Comparison of ENCODE assay signal across 36 cellular contexts in the genomic region with DNA sequence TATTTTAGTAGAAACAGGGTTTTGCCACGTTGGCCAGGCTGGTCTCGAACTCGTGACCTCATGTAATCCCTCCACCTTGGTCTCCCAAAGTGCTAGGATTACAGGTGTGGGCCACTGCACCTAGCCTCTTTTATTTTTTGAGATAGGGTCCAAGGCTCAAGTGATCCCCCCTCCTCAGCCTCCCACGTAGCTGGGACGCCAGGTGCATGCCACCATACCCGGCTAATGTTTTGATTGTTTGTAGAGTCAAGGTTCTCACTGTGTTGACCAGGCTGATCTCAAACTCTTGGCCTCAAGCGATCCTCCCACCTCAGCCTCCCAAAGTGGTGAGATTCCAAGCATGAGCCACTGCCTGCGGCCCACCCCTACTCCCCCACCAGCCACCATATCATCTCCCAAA. TPM values are rescaled to one million over a fixed set of nuclear protein-coding genes. Genes with fewer than 3 reads are reported as not detected.
A peak's percentile ranks its signal among the peaks of the same experiment; 100 is the strongest.
DNase-seq lines count a peak whose midpoint lies in the region; ATAC-seq and TF ChIP-seq lines count a peak whose summit lies in the region.
"Had no signal": no experiment of that assay in that cellular context is flagged by ENCODE, and none has a peak within 500 bp of the region (broad histone marks: within the 10 kb centered on the region; RNA-seq: fewer than 3 reads in every experiment).

No MANE protein-coding gene starts in this region.

- H3K27ac ChIP-seq in spleen, result no peak overlapping the region
- H3K27ac ChIP-seq in upper lobe of right lung, result no peak overlapping the region
- H3K27ac ChIP-seq: 22Rv1; A549; BLaER1; BLaER1 treated with 17β-estradiol and CSF1 and Interleukin-3, amounts not matched to agents 10 nM and 100 nM; C4-2B had no signal

- TF ChIP-seq CTCF in spleen (IDR thresholded peaks at IDR 0.05 in 8 of 11, conservative IDR thresholded peaks at IDR 0.05 in 3 of 11) (no peak), upper lobe of right lung (IDR thresholded peaks at IDR 0.05) (no peak), mucosa of descending colon (IDR thresholded peaks at IDR 0.05) (no peak)

- no peaks in the 10 kb centered on the region for H3K36me3 ChIP-seq in spleen
- no peaks in the 10 kb centered on the region for H3K36me3 ChIP-seq in upper lobe of right lung
- H3K36me3 ChIP-seq in mucosa of descending colon (ENCODE audit: low read depth), result no peaks in the 10 kb centered on the region
- H3K36me3 ChIP-seq: BE2C; BLaER1; BLaER1 treated with 17β-estradiol and CSF1 and Interleukin-3, amounts not matched to agents 10 nM and 100 nM had no signal

- WGBS in spleen, 5 donors, result 86 to 97% (median 94%) methylated on average over 8 of the region's 8 CpGs

- no peak overlapping the region for H3K4me3 ChIP-seq in spleen
- H3K4me3 ChIP-seq in upper lobe of right lung, result no peak overlapping the region
- H3K4me3 ChIP-seq in mucosa of descending colon, result no peak overlapping the region
- H3K4me3 ChIP-seq: A549; BLaER1; BLaER1 treated with 17β-estradiol and CSF1 and Interleukin-3, amounts not matched to agents 10 nM and 100 nM had no signal

- H3K9me3 ChIP-seq in spleen (no peaks in the 10 kb centered on the region), upper lobe of right lung (no peaks in the 10 kb centered on the region), mucosa of descending colon (no peaks in the 10 kb centered on the region)
- H3K9me3 ChIP-seq: A549; BE2C; BLaER1; BLaER1 treated with 17β-estradiol and CSF1 and Interleukin-3, amounts not matched to agents 10 nM and 100 nM; Caco-2 had no signal

- ATAC-seq in upper lobe of right lung (no peak), mucosa of descending colon (no peak), HG02571 (IDR thresholded peaks at IDR 0.05; ENCODE audit: unreplicated experiment) (no peak)
- ATAC-seq: A549; CD8-positive, alpha-beta T cell had no signal

- intact Hi-C loops in spleen (cut with DNase I; ENCODE audit: low total_unique reads) (no loop called here), upper lobe of right lung (cut with DNase I) (no loop called here), mucosa of descending colon (cut with DNase I, micrococcal nuclease) (no loop called here)

- TF ChIP-seq POLR2A in spleen (IDR thresholded peaks at IDR 0.05), result no peak

- H3K27me3 ChIP-seq in spleen (replicated peaks in 1 of 7) (no peaks in the 10 kb centered on the region), upper lobe of right lung (no peaks in the 10 kb centered on the region)
- H3K27me3 ChIP-seq: BE2C; BLaER1; BLaER1 treated with 17β-estradiol and CSF1 and Interleukin-3, amounts not matched to agents 10 nM and 100 nM had no signal

- peak; percentile 74 for DNase-seq in mesenteric fat pad (ENCODE audit: low spot score)
- peak; percentile 6 for DNase-seq in spleen
- peak; percentile 21 for DNase-seq in upper lobe of right lung
- no peak for DNase-seq in mucosa of descending colon
- no peak for DNase-seq in cortex of kidney (lab: John Stamatoyannopoulos, UW)
- DNase-seq: 8988T; ACHN; AML-193; BE2C; C1 segment of cervical spinal cord; Caco-2; Calu3; CD4-positive, alpha-beta memory T cell; CD4-positive, alpha-beta T cell; CD4-positive, CD25-positive, alpha-beta regulatory T cell; CD8-positive, alpha-beta memory T cell; CD8-positive, alpha-beta T cell; COR-L47; DMS 273 treated with DMSO at 0.1 percent for 48 hours; DMS153; DMS53; DMS79; DMS79 treated with DMSO at 0.1 percent for 48 hours; DND-41; EL had no signal

- no peaks in the 10 kb centered on the region for H3K4me1 ChIP-seq in spleen
- no peaks in the 10 kb centered on the region for H3K4me1 ChIP-seq in upper lobe of right lung
- H3K4me1 ChIP-seq in mucosa of descending colon (ENCODE audit: low read depth), result no peaks in the 10 kb centered on the region
- H3K4me1 ChIP-seq: A549, BE2C, Caco-2 had no signal

RNA-seq across cellular contexts. Expression of a gene that starts 6.3 kb away (rescaled TPM):
- total RNA-seq in mesenteric fat pad, result 0.29 TPM
- total RNA-seq in spleen, result 1 to 10 TPM in 1 of 7 donors, under 1 TPM in 2, not detected in 4; 0.13 to 1.1 (median 0.52) TPM
- polyA plus RNA-seq in spleen, result under 1 TPM; 0.19 to 0.44 (median 0.43) TPM
- total RNA-seq in upper lobe of right lung, result 0.46 TPM
- under 1 TPM in 2 of 3 donors, not detected in 1; 0.43 to 0.66 TPM for total RNA-seq in mucosa of descending colon
- total RNA-seq: A172; CD8-positive, alpha-beta T cell; Daoy had no signal
- polyA plus RNA-seq: AG04450; BJ; CD14-positive monocyte; CD4-positive, alpha-beta memory T cell; CD4-positive, CD25-positive, alpha-beta regulatory T cell; CD8-positive, alpha-beta memory T cell had no signal

Comparison
In these comparisons a context has a peak if more than half of its experiments do, and no peak if none do; other contexts are left out.
1. DNase-seq: peak in mesenteric fat pad (single experiment), spleen (single experiment) and upper lobe of right lung (single experiment); none in mucosa of descending colon (0 of 3) and cortex of kidney (single experiment).